2 cellular contexts compared by ENCODE assay signal in genomic region chr7:139525239-139525638, GRCh38.
A peak's percentile ranks its signal among the peaks of the same experiment; 100 is the strongest.
TF ChIP-seq lines count a peak whose summit lies in the region.

No MANE protein-coding gene starts in this region.

TF ChIP-seq in IMR-90, 13 proteins besides CTCF, POLR2A, EP300 and RAD21:
- TF ChIP-seq ELK1 (IDR thresholded peaks at IDR 0.05; ENCODE audit: borderline replicate concordance, low read depth, low read length) (no peak), CEBPB (IDR thresholded peaks at IDR 0.05; ENCODE audit: low read depth, low read length) (peak; percentile 73)

TF ChIP-seq in K562, 482 proteins besides CTCF, POLR2A, EP300 and RAD21:
- peak; percentile 42 for TF ChIP-seq ATF3 (IDR thresholded peaks at IDR 0.05)
- TF ChIP-seq ATF3 (CRISPR knock-in tag; conservative IDR thresholded peaks at IDR 0.05): no peak
- TF ChIP-seq USF2 (CRISPR knock-in tag; IDR thresholded peaks at IDR 0.05): no peak
- no peak for TF ChIP-seq ZNF699 (CRISPR knock-in tag; IDR thresholded peaks at IDR 0.05; ENCODE audit: insufficient replicate concordance)
- no peak for TF ChIP-seq CEBPG (CRISPR knock-in tag; IDR thresholded peaks at IDR 0.05)
- peak in 1 of 2 experiments; percentile 29; a peak in 1 of 4 replicates for TF ChIP-seq CEBPG (tag; conservative IDR thresholded peaks at IDR 0.05 in 1 of 2, IDR thresholded peaks at IDR 0.05 in 1 of 2)
